8 cellular contexts compared by ENCODE assay signal in the genomic region with DNA sequence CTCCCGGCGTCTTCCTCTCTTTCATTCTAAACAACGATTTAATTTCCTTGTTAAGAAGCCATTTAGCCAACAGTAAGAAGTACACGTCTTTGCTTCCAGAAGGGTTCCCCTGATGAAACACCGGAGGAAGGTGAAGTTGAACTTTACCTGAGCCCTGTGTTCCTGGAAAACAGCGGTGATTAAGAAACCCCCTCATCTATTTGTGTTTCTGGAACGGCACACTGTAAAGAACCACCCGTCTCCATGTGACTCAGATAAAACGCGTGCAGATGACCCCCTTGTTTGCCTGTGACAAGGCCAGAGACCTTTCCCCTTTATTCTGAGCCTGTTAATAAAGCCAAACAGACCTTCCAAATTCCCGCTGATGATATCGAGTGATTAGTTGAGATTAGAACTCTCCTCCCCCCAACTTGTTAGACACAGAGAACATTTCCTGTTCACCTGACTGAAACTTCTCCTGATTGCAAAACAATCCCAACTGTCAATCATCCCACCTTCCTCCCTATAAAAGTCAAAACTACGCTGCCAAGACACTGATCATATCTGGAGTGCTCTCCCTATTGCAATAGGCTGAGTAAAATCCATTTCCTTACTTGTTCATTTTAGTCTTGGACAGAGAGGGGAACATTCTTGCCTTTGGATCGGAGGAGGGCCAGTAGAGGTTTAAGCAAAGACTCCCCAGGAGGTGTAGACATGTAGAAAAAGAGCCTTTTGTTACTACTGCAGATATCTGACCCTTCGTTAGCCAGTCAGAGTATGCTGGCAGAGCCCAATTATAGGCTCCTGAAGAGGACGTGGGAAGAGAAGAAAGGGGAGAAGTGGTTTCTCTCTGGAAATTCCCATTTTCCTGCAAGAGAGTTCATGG. TPM values are rescaled to one million over a fixed set of nuclear protein-coding genes. Genes with fewer than 3 reads are reported as not detected.
DNase-seq lines count a peak whose midpoint lies in the region; ATAC-seq, FAIRE-seq and TF ChIP-seq lines count a peak whose summit lies in the region.

No MANE protein-coding gene starts in this region.

- intact Hi-C loops in K562 (cut with micrococcal nuclease) = no loop called here
- intact Hi-C loops in left colon (cut with DNase I, micrococcal nuclease) = no loop called here

- H3K27ac ChIP-seq in K562 (ENCODE audit: extremely low read depth, low read depth, low read length) = peak overlapping the region; percentile 85
- H3K27ac ChIP-seq in thoracic aorta = peak overlapping the region; percentile 83 to 95

- H2AFZ ChIP-seq in K562 (ENCODE audit: low read depth, low read length) = peak overlapping the region; percentile 93

- TF ChIP-seq RAD21 in K562 (CRISPR knock-in tag; conservative IDR thresholded peaks at IDR 0.05 in 1 of 2, IDR thresholded peaks at IDR 0.05 in 1 of 2) = no peak; a peak in 1 of 4 replicates

- no peaks in the 10 kb centered on the region for H3K9me1 ChIP-seq in K562 (ENCODE audit: control insufficient read depth, insufficient read depth, low read length)

- peak overlapping the region; percentile 94 to 98; a peak in 3 of 4 replicates for H3K9ac ChIP-seq in K562 (ENCODE audit: insufficient read depth in 1 of 2, low read depth in 2 of 2, low read length in 2 of 2)

- no peaks in the 10 kb centered on the region for H4K20me1 ChIP-seq in K562 (replicated peaks; ENCODE audit: control insufficient read depth, insufficient read depth, low read length)

- WGBS in K562 (ENCODE audit: insufficient coverage, low coverage, missing lambda C conversion rate) = 11% methylated on average over 16 of the region's 16 CpGs

- in situ Hi-C loops in K562 (cut with MboI) = no loop called here

- TF ChIP-seq CTCF in GM12875 (IDR thresholded peaks at IDR 0.05; ENCODE audit: borderline replicate concordance, insufficient read depth, low read depth, low read length) (no peak), K562 (IDR thresholded peaks at IDR 0.05 in 2 of 3, conservative IDR thresholded peaks at IDR 0.05 in 1 of 3; ENCODE audit: insufficient read depth in 2 of 3, low read depth in 1 of 3, low read length in 3 of 3) (no peak), thoracic aorta (IDR thresholded peaks at IDR 0.05) (no peak)

- H3K4me3 ChIP-seq in GM12875 (ENCODE audit: low read depth, low read length) (peak overlapping the region; percentile 78), K562 (peak overlapping the region; percentile 80), thoracic aorta (peak overlapping the region; percentile 95)

- FAIRE-seq in K562 (lab: Jason Lieb, UNC) = peak; percentile 26

- H3K9me3 ChIP-seq in K562 (replicated peaks; ENCODE audit: control insufficient read depth, insufficient read depth, low read depth, low read length) = 0 out of 2 replicates have a peak, but pooled peaks cover 4% of the 10 kb centered on the region
- H3K9me3 ChIP-seq in thoracic aorta = no peaks in the 10 kb centered on the region

- ATAC-seq in GM21825 (IDR thresholded peaks at IDR 0.05; ENCODE audit: unreplicated experiment) = peak; percentile 16
- ATAC-seq in K562 = peak; percentile 20
- ATAC-seq in left colon = peak; percentile 55
- no peak for ATAC-seq in thoracic aorta (ENCODE audit: insufficient number of reproducible peaks, low FRiP score, low read depth)
- no peak for ATAC-seq in HG03442 (IDR thresholded peaks at IDR 0.05; ENCODE audit: unreplicated experiment)
- ATAC-seq in HG03565 (IDR thresholded peaks at IDR 0.05; ENCODE audit: unreplicated experiment) = no peak

- H3K4me1 ChIP-seq in K562 (replicated peaks in 1 of 2; ENCODE audit: control insufficient read depth in 2 of 2, insufficient read depth in 2 of 2, low read length in 2 of 2) = peaks cover 7 to 9% of the 10 kb centered on the region in 2 experiments; a peak in 4 of 5 replicates
- H3K4me1 ChIP-seq in thoracic aorta (ENCODE audit: control insufficient read depth in 1 of 2, low read depth in 2 of 2) = peaks cover 7 to 22% of the 10 kb centered on the region in 2 donors

- TSS peak; percentile 94 for BruUV-seq in K562 (replicated peaks; lab: Mats Ljungman, UMichigan)

- POLR2A ChIA-PET in K562 (lab: Yijun Ruan, JAX) = interaction anchor here (0.6 to 2.0 kb wide), 19 partner anchors 8 to 354 kb away, joined by 3 to 30 read pairs (median 4); no protein-coding TSS in a partner anchor

- peaks cover 41% of the 10 kb centered on the region for H3K79me2 ChIP-seq in K562 (ENCODE audit: control insufficient read depth, insufficient read depth, low read length)

- no peak for TF ChIP-seq POLR2A in K562 (conservative IDR thresholded peaks at IDR 0.05)

- DNase-seq in NCI-H1105 (lab: John Stamatoyannopoulos, UW) = peak; percentile 0
- DNase-seq in K562 (ENCODE audit: extremely low read depth in 1 of 4, low spot score in 3 of 4) = peak in 3 of 4 experiments; percentile 24 to 51 (median 43)
- no peak for DNase-seq in left colon
- no peak for DNase-seq in thoracic aorta (ENCODE audit: low spot score)

- peak overlapping the region; percentile 97 for H3K4me2 ChIP-seq in K562 (ENCODE audit: insufficient read depth, low read length)

- H3K36me3 ChIP-seq in K562 (ENCODE audit: control insufficient read depth, insufficient read depth, low read length) (peaks cover 19% of the 10 kb centered on the region; the same call in 2 of the 3 replicates), thoracic aorta (no peaks in the 10 kb centered on the region)

- H3K27me3 ChIP-seq in K562 (ENCODE audit: control insufficient read depth in 2 of 2, insufficient read depth in 2 of 2, low read length in 2 of 2) (peaks cover 3 to 8% of the 10 kb centered on the region in 2 experiments; a peak in 2 of 5 replicates), thoracic aorta (replicated peaks; ENCODE audit: insufficient read depth) (no peaks in the 10 kb centered on the region)

- TF ChIP-seq EP300 in K562 (IDR thresholded peaks at IDR 0.05; ENCODE audit: low read length) = no peak

- CTCF ChIA-PET in K562 (lab: Yijun Ruan, JAX; ENCODE audit: low intra/inter-chr PET ratio) = interaction anchor here (0.8 kb wide), 1 partner anchor 123 kb away, joined by 4 read pairs; no protein-coding TSS in a partner anchor

TF ChIP-seq in K562, 482 proteins besides CTCF, POLR2A, EP300 and RAD21 (continues in another document):
- TF ChIP-seq TRIM24 (IDR thresholded peaks at IDR 0.05) = peak in 1 of 2 experiments; percentile 17; a peak in 1 of 4 replicates
- TF ChIP-seq TCFL5 (CRISPR knock-in tag; conservative IDR thresholded peaks at IDR 0.05) = no peak
- TF ChIP-seq DPF2 (IDR thresholded peaks at IDR 0.05) = peak; percentile 60
- TF ChIP-seq ATF7 (IDR thresholded peaks at IDR 0.05) = no peak
- TF ChIP-seq, protein P1, sequence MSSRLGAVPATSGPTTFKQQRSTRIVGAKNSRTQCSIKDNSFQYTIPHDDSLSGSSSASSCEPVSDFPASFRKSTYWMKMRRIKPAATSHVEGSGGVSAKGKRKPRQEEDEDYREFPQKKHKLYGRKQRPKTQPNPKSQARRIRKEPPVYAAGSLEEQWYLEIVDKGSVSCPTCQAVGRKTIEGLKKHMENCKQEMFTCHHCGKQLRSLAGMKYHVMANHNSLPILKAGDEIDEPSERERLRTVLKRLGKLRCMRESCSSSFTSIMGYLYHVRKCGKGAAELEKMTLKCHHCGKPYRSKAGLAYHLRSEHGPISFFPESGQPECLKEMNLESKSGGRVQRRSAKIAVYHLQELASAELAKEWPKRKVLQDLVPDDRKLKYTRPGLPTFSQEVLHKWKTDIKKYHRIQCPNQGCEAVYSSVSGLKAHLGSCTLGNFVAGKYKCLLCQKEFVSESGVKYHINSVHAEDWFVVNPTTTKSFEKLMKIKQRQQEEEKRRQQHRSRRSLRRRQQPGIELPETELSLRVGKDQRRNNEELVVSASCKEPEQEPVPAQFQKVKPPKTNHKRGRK (tag; IDR thresholded peaks at IDR 0.05) = no peak

RNA-seq across cellular contexts. Expression of a gene that starts 0.9 kb away (rescaled TPM):
- total RNA-seq in K562 (2011; cell fraction: chromatin; rRNA removed; ENCODE audit: low replicate concordance) = 32.2 and 105 TPM in 2 replicates
- total RNA-seq in K562 (2011; cell fraction: nucleolus; rRNA removed) = 17.8 and 23.3 TPM in 2 replicates
- total RNA-seq in K562 (2011; cell fraction: nucleoplasm; rRNA removed) = 30.4 and 33.7 TPM in 2 replicates
- total RNA-seq in K562 (2014; rRNA removed) = 50.5 and 59.7 TPM in 2 replicates
- 65.1 and 72.5 TPM in 2 replicates for total RNA-seq in K562 (2014; rRNA removed; fragmentation: Illumina TruSeq; extraction: Trizol)
- total RNA-seq in K562 (2015; rRNA removed; fragmentation: Illumina TruSeq; extraction: Trizol) = 66.3 and 67.2 TPM in 2 replicates
- 37.2 and 39.8 TPM in 2 replicates for total RNA-seq in K562 (2021)
- polyA plus RNA-seq in K562 (2011; rRNA removed) = 36.6 and 46.6 TPM in 2 replicates
- polyA plus RNA-seq in K562 (2011; cell fraction: cytosol; rRNA removed) = 9.6 and 14.8 TPM in 2 replicates
- polyA plus RNA-seq in K562 (2011; cell fraction: nucleus; rRNA removed) = 22.9 and 23.2 TPM in 2 replicates
- 32.2 and 43.2 TPM in 2 replicates for polyA plus RNA-seq in K562 (2012)
- 49.4 and 61.2 TPM in 2 replicates for polyA plus RNA-seq in K562 (2014; fragmentation: Illumina TruSeq; extraction: Trizol)
- polyA plus RNA-seq in K562 (2014; fragmentation: Nextera tagmentation; extraction: Ambion mirVana) = 10 to 100 TPM; 20.8 to 21.5 TPM
- polyA plus RNA-seq in K562 (2014; rRNA removed) = 42.9 and 43.1 TPM in 2 replicates
- polyA minus RNA-seq in K562 (2011; rRNA and poly(A)+ RNA removed) = 52.1 and 66.1 TPM in 2 replicates
- 28.2 and 28.6 TPM in 2 replicates for polyA minus RNA-seq in K562 (2011; cell fraction: cytosol; rRNA and poly(A)+ RNA removed)
- polyA minus RNA-seq in K562 (2011; cell fraction: nucleus; rRNA and poly(A)+ RNA removed) = 18.4 and 38.5 TPM in 2 replicates
- total RNA-seq in left colon = 10 to 100 TPM; 32.9 to 39.5 TPM
- total RNA-seq in thoracic aorta = 10 to 100 TPM; 43.2 to 54.0 TPM

RNA-seq across cellular contexts. Expression of a gene that starts 8.3 kb away (rescaled TPM):
- total RNA-seq in K562 (2011; cell fraction: chromatin; rRNA removed; ENCODE audit: low replicate concordance) = not detected in 2 replicates
- total RNA-seq in K562 (2011; cell fraction: nucleolus; rRNA removed) = 0.17 TPM in 1 of 2 replicates, not detected in the other
- not detected in 2 replicates for total RNA-seq in K562 (2011; cell fraction: nucleoplasm; rRNA removed)
- total RNA-seq in K562 (2014; rRNA removed) (not detected in 2 replicates), K562 (2014; rRNA removed; fragmentation: Illumina TruSeq; extraction: Trizol) (not detected in 2 replicates), K562 (2015; rRNA removed; fragmentation: Illumina TruSeq; extraction: Trizol) (not detected in 2 replicates), K562 (2021) (not detected in 2 replicates), left colon (100 to 1,000 TPM; 244 to 262 TPM), thoracic aorta (under 1 TPM; 0.14 to 0.78 TPM)
- polyA plus RNA-seq in K562 (2011; rRNA removed) (0.08 TPM in 1 of 2 replicates, not detected in the other), K562 (2014; fragmentation: Illumina TruSeq; extraction: Trizol) (not detected in 2 replicates), K562 (2014; fragmentation: Nextera tagmentation; extraction: Ambion mirVana) (not detected), K562 (2014; rRNA removed) (not detected in 2 replicates)
- polyA plus RNA-seq in K562 (2011; cell fraction: cytosol; rRNA removed) = 0.03 TPM in 1 of 2 replicates, not detected in the other
- polyA plus RNA-seq in K562 (2011; cell fraction: nucleus; rRNA removed) = 0.03 and 0.24 TPM in 2 replicates
- 0.35 TPM in 1 of 2 replicates, not detected in the other for polyA plus RNA-seq in K562 (2012)
- not detected in 2 replicates for polyA minus RNA-seq in K562 (2011; rRNA and poly(A)+ RNA removed)
- polyA minus RNA-seq in K562 (2011; cell fraction: cytosol; rRNA and poly(A)+ RNA removed) = not detected in 2 replicates
- polyA minus RNA-seq in K562 (2011; cell fraction: nucleus; rRNA and poly(A)+ RNA removed) = not detected in 2 replicates

Comparison
In these comparisons a context has a peak if more than half of its experiments do, and no peak if none do; other contexts are left out.
1. ATAC-seq: peak in GM21825 (single experiment), K562 (single experiment) and left colon (single experiment); none in thoracic aorta (single experiment), HG03442 (single experiment) and HG03565 (single experiment).
2. DNase-seq: peak in NCI-H1105 (single experiment) and K562 (3 of 4); none in left colon (0 of 2) and thoracic aorta (single experiment).
3. RNA of a gene that starts 8.3 kb away (total RNA-seq): 244 to 262 TPM in left colon; 0.14 to 0.78 TPM in thoracic aorta and 0.17 TPM in K562; every median in the first group is over 100 times any median in the second.
4. Peak in every context shown above with its lines, with median percentiles within 50 percentile points of each other: H3K4me3 ChIP-seq.